In the genomic region with DNA sequence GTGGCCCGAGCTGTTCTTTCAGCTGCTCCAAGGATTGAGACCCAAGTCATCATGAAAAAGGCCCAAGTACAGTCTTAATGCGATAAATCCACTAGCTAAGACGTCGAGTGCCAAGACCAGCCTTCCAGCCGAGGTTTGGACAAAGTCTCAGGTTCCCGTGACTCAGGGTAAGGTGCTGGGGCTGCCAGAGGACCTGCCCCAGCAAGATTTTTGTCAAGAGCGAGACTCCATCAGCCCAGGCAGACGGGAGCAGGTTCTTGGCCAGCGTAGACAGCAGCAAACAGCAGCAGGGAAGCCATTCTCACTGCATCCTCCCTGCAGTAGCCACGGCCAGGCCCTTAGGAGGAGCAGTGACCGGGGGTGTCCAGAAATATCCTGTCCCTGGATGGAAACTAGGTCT, we compare ENCODE assay signal across 1 cellular context.
TF ChIP-seq lines count a peak whose summit lies in the region.

No MANE protein-coding gene starts in this region.

TF ChIP-seq in GM12891, 5 proteins besides CTCF, POLR2A, EP300 and RAD21:
- TF ChIP-seq TAF1 (IDR thresholded peaks at IDR 0.05; ENCODE audit: low read depth, low read length) (no peak), POLR2AphosphoS5 (IDR thresholded peaks at IDR 0.05; ENCODE audit: low read depth, low read length) (0 out of 2 replicates have a peak, but pooled peaks have one; percentile 15)
